ENCODE assay signal across 1 cellular context in the genomic region with DNA sequence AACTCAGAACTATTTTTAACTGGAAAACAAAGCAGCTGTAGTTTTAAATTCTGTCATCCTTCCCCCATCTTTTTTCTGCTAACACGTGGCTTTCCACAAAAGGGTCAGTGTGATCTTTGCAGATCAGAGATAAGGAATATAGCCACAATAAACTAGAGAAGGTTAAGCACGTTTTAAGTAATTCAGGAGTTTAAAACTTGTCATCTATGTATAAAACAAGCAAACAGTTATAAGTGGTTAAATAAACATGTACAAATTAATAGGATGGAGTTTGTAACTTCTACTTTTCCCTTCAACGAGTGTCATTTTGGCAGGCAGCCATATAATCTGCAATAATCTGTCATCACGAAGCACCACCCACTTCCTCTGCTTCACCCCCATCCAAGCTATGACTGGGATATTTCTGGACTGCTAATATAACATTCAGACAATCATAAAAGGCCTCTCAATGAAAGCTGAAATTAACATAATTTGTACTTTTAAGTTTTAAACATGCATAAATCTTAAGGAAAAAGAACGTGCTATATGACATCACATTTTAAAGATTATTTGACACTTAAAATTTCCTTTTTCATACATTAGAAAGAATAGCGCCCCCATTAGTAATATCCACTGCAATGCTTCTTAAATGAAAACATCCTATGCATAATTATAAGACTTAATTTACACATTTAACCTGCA.
TF ChIP-seq lines count a peak whose summit lies in the region.

No MANE protein-coding gene starts in this region.

TF ChIP-seq in K562, 482 proteins besides CTCF, POLR2A, EP300 and RAD21 (continued from another document and continues in another):
- TF ChIP-seq E2F6 (IDR thresholded peaks at IDR 0.05; ENCODE audit: borderline replicate concordance in 1 of 2, extremely low read depth in 1 of 2, insufficient read depth in 1 of 2, insufficient read length in 1 of 2, low read depth in 1 of 2, low read length in 1 of 2, poor library complexity in 1 of 2, severe bottlenecking in 1 of 2), result peak in 1 of 2 experiments; percentile 36
- TF ChIP-seq ZNF316 (IDR thresholded peaks at IDR 0.05), result no peak; the same call in 1 of the 2 replicates
- TF ChIP-seq TRIM24 (IDR thresholded peaks at IDR 0.05), result peak; percentile 49 to 56; a peak in 2 of 4 replicates
- peak; percentile 64; the same call in 1 of the 2 replicates for TF ChIP-seq NKRF (IDR thresholded peaks at IDR 0.05; ENCODE audit: borderline replicate concordance)
- TF ChIP-seq ZHX1 (conservative IDR thresholded peaks at IDR 0.05; ENCODE audit: low read length), result no peak
- TF ChIP-seq POLR2AphosphoS2 (IDR thresholded peaks at IDR 0.05; ENCODE audit: low read length), result no peak
- TF ChIP-seq, protein P1, sequence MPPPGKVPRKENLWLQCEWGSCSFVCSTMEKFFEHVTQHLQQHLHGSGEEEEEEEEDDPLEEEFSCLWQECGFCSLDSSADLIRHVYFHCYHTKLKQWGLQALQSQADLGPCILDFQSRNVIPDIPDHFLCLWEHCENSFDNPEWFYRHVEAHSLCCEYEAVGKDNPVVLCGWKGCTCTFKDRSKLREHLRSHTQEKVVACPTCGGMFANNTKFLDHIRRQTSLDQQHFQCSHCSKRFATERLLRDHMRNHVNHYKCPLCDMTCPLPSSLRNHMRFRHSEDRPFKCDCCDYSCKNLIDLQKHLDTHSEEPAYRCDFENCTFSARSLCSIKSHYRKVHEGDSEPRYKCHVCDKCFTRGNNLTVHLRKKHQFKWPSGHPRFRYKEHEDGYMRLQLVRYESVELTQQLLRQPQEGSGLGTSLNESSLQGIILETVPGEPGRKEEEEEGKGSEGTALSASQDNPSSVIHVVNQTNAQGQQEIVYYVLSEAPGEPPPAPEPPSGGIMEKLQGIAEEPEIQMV (tag; conservative IDR thresholded peaks at IDR 0.05; ENCODE audit: low read depth), result no peak
- TF ChIP-seq, protein P2, sequence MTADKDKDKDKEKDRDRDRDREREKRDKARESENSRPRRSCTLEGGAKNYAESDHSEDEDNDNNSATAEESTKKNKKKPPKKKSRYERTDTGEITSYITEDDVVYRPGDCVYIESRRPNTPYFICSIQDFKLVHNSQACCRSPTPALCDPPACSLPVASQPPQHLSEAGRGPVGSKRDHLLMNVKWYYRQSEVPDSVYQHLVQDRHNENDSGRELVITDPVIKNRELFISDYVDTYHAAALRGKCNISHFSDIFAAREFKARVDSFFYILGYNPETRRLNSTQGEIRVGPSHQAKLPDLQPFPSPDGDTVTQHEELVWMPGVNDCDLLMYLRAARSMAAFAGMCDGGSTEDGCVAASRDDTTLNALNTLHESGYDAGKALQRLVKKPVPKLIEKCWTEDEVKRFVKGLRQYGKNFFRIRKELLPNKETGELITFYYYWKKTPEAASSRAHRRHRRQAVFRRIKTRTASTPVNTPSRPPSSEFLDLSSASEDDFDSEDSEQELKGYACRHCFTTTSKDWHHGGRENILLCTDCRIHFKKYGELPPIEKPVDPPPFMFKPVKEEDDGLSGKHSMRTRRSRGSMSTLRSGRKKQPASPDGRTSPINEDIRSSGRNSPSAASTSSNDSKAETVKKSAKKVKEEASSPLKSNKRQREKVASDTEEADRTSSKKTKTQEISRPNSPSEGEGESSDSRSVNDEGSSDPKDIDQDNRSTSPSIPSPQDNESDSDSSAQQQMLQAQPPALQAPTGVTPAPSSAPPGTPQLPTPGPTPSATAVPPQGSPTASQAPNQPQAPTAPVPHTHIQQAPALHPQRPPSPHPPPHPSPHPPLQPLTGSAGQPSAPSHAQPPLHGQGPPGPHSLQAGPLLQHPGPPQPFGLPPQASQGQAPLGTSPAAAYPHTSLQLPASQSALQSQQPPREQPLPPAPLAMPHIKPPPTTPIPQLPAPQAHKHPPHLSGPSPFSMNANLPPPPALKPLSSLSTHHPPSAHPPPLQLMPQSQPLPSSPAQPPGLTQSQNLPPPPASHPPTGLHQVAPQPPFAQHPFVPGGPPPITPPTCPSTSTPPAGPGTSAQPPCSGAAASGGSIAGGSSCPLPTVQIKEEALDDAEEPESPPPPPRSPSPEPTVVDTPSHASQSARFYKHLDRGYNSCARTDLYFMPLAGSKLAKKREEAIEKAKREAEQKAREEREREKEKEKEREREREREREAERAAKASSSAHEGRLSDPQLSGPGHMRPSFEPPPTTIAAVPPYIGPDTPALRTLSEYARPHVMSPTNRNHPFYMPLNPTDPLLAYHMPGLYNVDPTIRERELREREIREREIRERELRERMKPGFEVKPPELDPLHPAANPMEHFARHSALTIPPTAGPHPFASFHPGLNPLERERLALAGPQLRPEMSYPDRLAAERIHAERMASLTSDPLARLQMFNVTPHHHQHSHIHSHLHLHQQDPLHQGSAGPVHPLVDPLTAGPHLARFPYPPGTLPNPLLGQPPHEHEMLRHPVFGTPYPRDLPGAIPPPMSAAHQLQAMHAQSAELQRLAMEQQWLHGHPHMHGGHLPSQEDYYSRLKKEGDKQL (CRISPR knock-in tag; IDR thresholded peaks at IDR 0.05; ENCODE audit: borderline replicate concordance), result no peak
- TF ChIP-seq ZNF431 (CRISPR knock-in tag; IDR thresholded peaks at IDR 0.05), result no peak
- TF ChIP-seq FOXA3 (CRISPR knock-in tag; conservative IDR thresholded peaks at IDR 0.05 in 1 of 2, IDR thresholded peaks at IDR 0.05 in 1 of 2), result no peak
- TF ChIP-seq HLTF (IDR thresholded peaks at IDR 0.05), result no peak
- TF ChIP-seq HNRNPH1 (optimal IDR thresholded peaks at IDR 0.05; ENCODE audit: low read depth, low read length), result no peak
- peak; percentile 46; the same call in 1 of the 2 replicates for TF ChIP-seq RNF2 (IDR thresholded peaks at IDR 0.05)
- TF ChIP-seq DIDO1 (tag; IDR thresholded peaks at IDR 0.05; ENCODE audit: low read depth), result no peak
- no peak for TF ChIP-seq CEBPG (CRISPR knock-in tag; IDR thresholded peaks at IDR 0.05)
- TF ChIP-seq CEBPG (tag; conservative IDR thresholded peaks at IDR 0.05 in 1 of 2, IDR thresholded peaks at IDR 0.05 in 1 of 2), result peak in 1 of 2 experiments; percentile 54; a peak in 2 of 4 replicates
- TF ChIP-seq MED1 (CRISPR knock-in tag; IDR thresholded peaks at IDR 0.05; ENCODE audit: borderline replicate concordance), result no peak
- TF ChIP-seq E2F5 (CRISPR knock-in tag; IDR thresholded peaks at IDR 0.05), result no peak
- TF ChIP-seq KLF10 (CRISPR knock-in tag; IDR thresholded peaks at IDR 0.05), result no peak
- TF ChIP-seq RBM17 (IDR thresholded peaks at IDR 0.05; ENCODE audit: borderline replicate concordance, low read depth, low read length), result no peak
- peak; percentile 41 for TF ChIP-seq TAF9B (IDR thresholded peaks at IDR 0.05; ENCODE audit: partially characterized antibody)
- TF ChIP-seq NR2C1 (IDR thresholded peaks at IDR 0.05), result 0 out of 2 replicates have a peak, but pooled peaks have one; percentile 16
- TF ChIP-seq NR2C1 (tag; IDR thresholded peaks at IDR 0.05), result peak; percentile 71
- TF ChIP-seq MBD2 (IDR thresholded peaks at IDR 0.05; ENCODE audit: borderline replicate concordance, low read depth), result no peak
- TF ChIP-seq DPF2 (IDR thresholded peaks at IDR 0.05), result peak; percentile 92
- no peak for TF ChIP-seq ATF1 (CRISPR knock-in tag; IDR thresholded peaks at IDR 0.05)
- peak; percentile 90 for TF ChIP-seq ATF1 (tag; IDR thresholded peaks at IDR 0.05)
- TF ChIP-seq PRDM10 (IDR thresholded peaks at IDR 0.05; ENCODE audit: partially characterized antibody), result peak; percentile 14
- no peak for TF ChIP-seq ELF4 (CRISPR knock-in tag; IDR thresholded peaks at IDR 0.05)
- TF ChIP-seq PHB (CRISPR knock-in tag; IDR thresholded peaks at IDR 0.05), result no peak
- TF ChIP-seq JUND (IDR thresholded peaks at IDR 0.05; ENCODE audit: borderline replicate concordance, low read depth, low read length), result peak; percentile 48; the same call in 1 of the 2 replicates
- peak; percentile 58; the same call in 2 of the 3 replicates for TF ChIP-seq JUND (tag; IDR thresholded peaks at IDR 0.05; ENCODE audit: borderline replicate concordance, low read depth, low read length)
- TF ChIP-seq KLF13 (tag; IDR thresholded peaks at IDR 0.05; ENCODE audit: borderline replicate concordance, low read depth), result no peak
- no peak for TF ChIP-seq BCOR (IDR thresholded peaks at IDR 0.05)
- no peak for TF ChIP-seq PYGO2 (tag; IDR thresholded peaks at IDR 0.05)
- TF ChIP-seq, protein P3, sequence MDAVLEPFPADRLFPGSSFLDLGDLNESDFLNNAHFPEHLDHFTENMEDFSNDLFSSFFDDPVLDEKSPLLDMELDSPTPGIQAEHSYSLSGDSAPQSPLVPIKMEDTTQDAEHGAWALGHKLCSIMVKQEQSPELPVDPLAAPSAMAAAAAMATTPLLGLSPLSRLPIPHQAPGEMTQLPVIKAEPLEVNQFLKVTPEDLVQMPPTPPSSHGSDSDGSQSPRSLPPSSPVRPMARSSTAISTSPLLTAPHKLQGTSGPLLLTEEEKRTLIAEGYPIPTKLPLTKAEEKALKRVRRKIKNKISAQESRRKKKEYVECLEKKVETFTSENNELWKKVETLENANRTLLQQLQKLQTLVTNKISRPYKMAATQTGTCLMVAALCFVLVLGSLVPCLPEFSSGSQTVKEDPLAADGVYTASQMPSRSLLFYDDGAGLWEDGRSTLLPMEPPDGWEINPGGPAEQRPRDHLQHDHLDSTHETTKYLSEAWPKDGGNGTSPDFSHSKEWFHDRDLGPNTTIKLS (IDR thresholded peaks at IDR 0.05; ENCODE audit: borderline replicate concordance, low read depth), result peak; percentile 86
- TF ChIP-seq NBN (IDR thresholded peaks at IDR 0.05; ENCODE audit: low read depth), result peak; percentile 73; the same call in 1 of the 2 replicates
- TF ChIP-seq TBL1XR1 (IDR thresholded peaks at IDR 0.05; ENCODE audit: low read length in 2 of 2), result no peak
